ENCODE assay signal across 18 cellular contexts in the genomic region with DNA sequence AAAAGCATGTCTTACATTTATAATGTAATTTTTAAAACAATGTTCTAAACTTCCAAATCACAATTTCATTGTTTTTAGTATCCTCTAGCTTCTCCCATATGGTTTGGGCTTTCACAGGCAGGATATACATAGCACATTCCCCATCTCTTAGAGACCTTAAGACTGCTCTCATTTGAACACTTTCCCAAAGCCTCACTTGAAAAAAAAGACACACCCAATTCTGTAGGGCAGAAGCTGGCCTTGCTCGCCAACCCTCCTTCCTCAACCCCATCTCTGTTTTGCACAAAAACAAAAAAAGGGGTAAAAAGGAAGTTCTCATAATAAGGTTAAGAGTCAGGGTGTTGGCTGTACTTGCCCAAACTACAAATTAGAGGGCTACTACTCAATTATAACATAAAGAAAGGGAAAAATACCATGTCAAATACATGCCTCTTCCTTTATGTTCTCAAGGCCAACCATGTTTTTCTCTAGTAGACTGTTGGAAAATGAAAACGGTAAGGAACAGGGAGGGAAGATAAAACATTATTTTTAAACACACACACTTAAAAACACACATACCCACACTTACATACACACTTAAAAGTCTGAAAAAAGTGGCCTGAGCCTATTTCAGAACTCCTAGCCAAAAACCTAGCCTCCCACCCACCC. TPM values are rescaled to one million over a fixed set of nuclear protein-coding genes. Genes with fewer than 3 reads are reported as not detected.
DNase-seq lines count a peak whose midpoint lies in the region; ATAC-seq and TF ChIP-seq lines count a peak whose summit lies in the region.
"Had no signal": no experiment of that assay in that cellular context is flagged by ENCODE, and none has a peak within 500 bp of the region (broad histone marks: within the 10 kb centered on the region; RNA-seq: fewer than 3 reads in every experiment).

No MANE protein-coding gene starts in this region.

- H2BK120ac ChIP-seq in mesenchymal stem cell (ENCODE audit: low read depth, low read length), result no peak overlapping the region

- no peak overlapping the region for H2BK5ac ChIP-seq in mesenchymal stem cell (ENCODE audit: low read depth, low read length, poor library complexity, severe bottlenecking)

- no peak overlapping the region for H3K4me3 Mint-ChIP-seq in central memory CD8-positive, alpha-beta T cell
- H3K4me3 Mint-ChIP-seq: CD4-positive, CD25-positive, alpha-beta regulatory T cell; H9; IgD-negative memory B cell had no signal

- no peak overlapping the region for H3K4ac ChIP-seq in mesenchymal stem cell (ENCODE audit: low read depth in 1 of 2, low read length in 2 of 2)

- no peaks in the 10 kb centered on the region for H3K9me3 ChIP-seq in heart right ventricle
- H3K9me3 ChIP-seq in mesenchymal stem cell (ENCODE audit: control insufficient read depth, low read length), result no peaks in the 10 kb centered on the region
- H3K9me3 ChIP-seq: Peyer's patch had no signal

- H3K36me3 Mint-ChIP-seq in central memory CD8-positive, alpha-beta T cell (ENCODE audit: insufficient read depth), result peaks cover 74% of the 10 kb centered on the region

- peaks cover 22% of the 10 kb centered on the region for H3K4me1 Mint-ChIP-seq in central memory CD8-positive, alpha-beta T cell
- H3K4me1 Mint-ChIP-seq: H9 had no signal

- no peaks in the 10 kb centered on the region for H3K9me3 Mint-ChIP-seq in central memory CD8-positive, alpha-beta T cell
- H3K9me3 Mint-ChIP-seq: CD4-positive, CD25-positive, alpha-beta regulatory T cell; H9; IgD-negative memory B cell had no signal

- H3K27ac Mint-ChIP-seq in central memory CD8-positive, alpha-beta T cell (ENCODE audit: low read depth), result peak overlapping the region; percentile 35

- no peak for TF ChIP-seq CTCF in heart right ventricle (IDR thresholded peaks at IDR 0.05)

- no peak overlapping the region for H3K4me2 ChIP-seq in mesenchymal stem cell (ENCODE audit: low read length, poor library complexity, severe bottlenecking)

- no peak overlapping the region for H2BK12ac ChIP-seq in mesenchymal stem cell (ENCODE audit: low read length in 2 of 2)

- peak in 2 of 8 donors; percentile 29 to 35 for ATAC-seq in heart right ventricle
- ATAC-seq in central memory CD8-positive, alpha-beta T cell (replicated peaks; ENCODE audit: extremely low read depth, poor library complexity, severe bottlenecking), result no peak

- H3K27ac ChIP-seq in heart right ventricle, result peak overlapping the region in 6 of 10 donors; percentile 9 to 45 (median 18)
- H3K27ac ChIP-seq in mesenchymal stem cell (ENCODE audit: low read length, poor library complexity, severe bottlenecking), result peak overlapping the region; percentile 75
- H3K27ac ChIP-seq: Peyer's patch had no signal

- no peak overlapping the region for H3K14ac ChIP-seq in mesenchymal stem cell (ENCODE audit: low read length in 2 of 2)

- H3K36me3 ChIP-seq in heart right ventricle, result peaks cover 0 to 98% (median 38%) of the 10 kb centered on the region in 9 donors
- H3K36me3 ChIP-seq in mesenchymal stem cell (ENCODE audit: control insufficient read depth in 1 of 2, insufficient read depth in 2 of 2, low read depth in 1 of 2, low read length in 2 of 2), result peaks cover 23 to 92% of the 10 kb centered on the region in 2 experiments

- no peak overlapping the region for H2BK15ac ChIP-seq in mesenchymal stem cell (ENCODE audit: low read depth, poor library complexity, severe bottlenecking)

- DNase-seq in heart right ventricle (no peak), cardiac septum (ENCODE audit: low spot score) (no peak), mesenchymal stem cell (no peak), NCI-H1417 (lab: John Stamatoyannopoulos, UW) (no peak), T-helper 2 cell (no peak), NCI-H2029 treated with DMSO at 0.1 percent for 48 hours (lab: John Stamatoyannopoulos, UW) (no peak), kidney glomerular epithelial cell (lab: John Stamatoyannopoulos, UW) (no peak)
- no peak for DNase-seq in central memory CD8-positive, alpha-beta T cell (ENCODE audit: low spot score in 2 of 2)
- DNase-seq: ACHN; CD4-positive, CD25-positive, alpha-beta regulatory T cell; DMS53; H9; NCI-H146; NCI-H2107; NCI-H774; Peyer's patch; SIG-M5 had no signal

- H2AFZ ChIP-seq in mesenchymal stem cell (ENCODE audit: low read depth, low read length), result no peak overlapping the region

- H3K4me3 ChIP-seq in heart right ventricle (no peak overlapping the region), mesenchymal stem cell (ENCODE audit: insufficient read depth in 1 of 2, low read depth in 1 of 2, low read length in 2 of 2) (no peak overlapping the region)
- H3K4me3 ChIP-seq: Peyer's patch had no signal

- peak overlapping the region; percentile 92 for H2AK5ac ChIP-seq in mesenchymal stem cell (ENCODE audit: low read length, severe bottlenecking)

- 47 to 48% methylated on average over 2 of the region's 2 CpGs for WGBS in heart right ventricle, 2 donors
- no CpG with 5 or more reads among the region's 2 CpGs for WGBS in mesenchymal stem cell

- intact Hi-C loops in heart right ventricle (cut with DNase I) (no loop called here), cardiac septum (cut with DNase I) (no loop called here)

- H3K27me3 ChIP-seq in heart right ventricle (no peaks in the 10 kb centered on the region), mesenchymal stem cell (ENCODE audit: control insufficient read depth in 1 of 2, insufficient read depth in 1 of 2, low read length in 2 of 2) (no peaks in the 10 kb centered on the region)
- H3K27me3 ChIP-seq: Peyer's patch had no signal

- H3K27me3 Mint-ChIP-seq in central memory CD8-positive, alpha-beta T cell, result no peaks in the 10 kb centered on the region
- H3K27me3 Mint-ChIP-seq: CD4-positive, CD25-positive, alpha-beta regulatory T cell; IgD-negative memory B cell had no signal

- H3K79me1 ChIP-seq in mesenchymal stem cell (replicated peaks; ENCODE audit: low read length, poor library complexity, severe bottlenecking), result peaks cover 26% of the 10 kb centered on the region

- no peak overlapping the region for H3K23ac ChIP-seq in mesenchymal stem cell (ENCODE audit: low read length in 2 of 2)

- peaks cover 0 to 31% (median 15%) of the 10 kb centered on the region in 9 donors for H3K4me1 ChIP-seq in heart right ventricle
- H3K4me1 ChIP-seq in mesenchymal stem cell (ENCODE audit: control insufficient read depth, insufficient read depth, low read depth, low read length), result no peaks in the 10 kb centered on the region
- H3K4me1 ChIP-seq: Peyer's patch had no signal

- no peak overlapping the region for H4K8ac ChIP-seq in mesenchymal stem cell (ENCODE audit: low read length)

- no peak overlapping the region for H4K91ac ChIP-seq in mesenchymal stem cell (ENCODE audit: low read length)

- no peak overlapping the region for H3K18ac ChIP-seq in mesenchymal stem cell (ENCODE audit: low read depth in 1 of 2, low read length in 2 of 2)

- H3K9ac ChIP-seq in mesenchymal stem cell (ENCODE audit: low read length), result no peak overlapping the region

RNA-seq across cellular contexts. Expression of gene KANSL2, which starts 9.9 kb away (rescaled TPM):
- 10 to 100 TPM; 17.3 to 30.7 (median 20.7) TPM for total RNA-seq in heart right ventricle
- 10 to 100 TPM; 24.2 to 36.4 TPM for polyA plus RNA-seq in heart right ventricle
- 24.8 TPM for total RNA-seq in cardiac septum
- polyA plus RNA-seq in mesenchymal stem cell (2013, experiment 1 of 2), result 18.3 TPM
- polyA plus RNA-seq in mesenchymal stem cell (2013, experiment 2 of 2), result 18.4 TPM

RNA-seq across cellular contexts. Expression of gene CCNT1, which starts 24.6 kb away (rescaled TPM):
- total RNA-seq in heart right ventricle, result 10 to 100 TPM; 17.6 to 27.2 (median 23.0) TPM
- polyA plus RNA-seq in heart right ventricle, result 1 to 10 TPM; 2.7 to 4.0 TPM
- total RNA-seq in cardiac septum, result 23.5 TPM
- 14.6 TPM for polyA plus RNA-seq in mesenchymal stem cell (2013, experiment 1 of 2)
- 14.7 TPM for polyA plus RNA-seq in mesenchymal stem cell (2013, experiment 2 of 2)
